ENCODE assay signal across 23 cellular contexts in genomic region chr17:40859536-40859935, GRCh38. TPM values are rescaled to one million over a fixed set of nuclear protein-coding genes. Genes with fewer than 3 reads are reported as not detected.
"Had no signal": no experiment of that assay in that cellular context is flagged by ENCODE, and none has a peak within 500 bp of the region (broad histone marks: within the 10 kb centered on the region; RNA-seq: fewer than 3 reads in every experiment).

No MANE protein-coding gene starts in this region.

- H3K27ac ChIP-seq: esophagus squamous epithelium, foreskin keratinocyte, left lung, parathyroid adenoma had no signal

- H3K4me1 ChIP-seq: parathyroid adenoma had no signal

- H3K4me1 Mint-ChIP-seq: activated CD4-positive, alpha-beta T cell treated with anti-CD3 and anti-CD28 coated beads for 36 hours had no signal

- H2AFZ ChIP-seq: parathyroid adenoma had no signal

- H3K9ac ChIP-seq: parathyroid adenoma had no signal

- H3K9me3 ChIP-seq: esophagus squamous epithelium, left lung had no signal

- H3K4me3 ChIP-seq: esophagus squamous epithelium, left lung had no signal

- ATAC-seq: activated CD4-positive, alpha-beta T cell treated with anti-CD3 and anti-CD28 coated beads for 36 hours; foreskin keratinocyte; left lung; naive thymus-derived CD8-positive, alpha-beta T cell; WTC11 had no signal

- H3K4me3 Mint-ChIP-seq: activated CD4-positive, alpha-beta T cell treated with anti-CD3 and anti-CD28 coated beads for 36 hours; activated naive CD8-positive, alpha-beta T cell treated with anti-CD3 and anti-CD28 coated beads for 36 hours; activated T-helper 1 cell treated with anti-CD3 and anti-CD28 coated beads, Interleukin-12 subunit alpha, Interleukin-12 subunit beta, Interleukin-2, Interleukin-4 antibody, amounts not matched to agents 30 ng/mL and 10 ng/mL and 1 ng/mL, durations not matched to agents 14 hours and 24 hours and 36 hours; dendritic cell treated with granulocyte-macrophage colony-stimulating factor and Interleukin-4, amounts not matched to agents 40 ng/mL and 50 ng/mL, for 4 days; naive thymus-derived CD8-positive, alpha-beta T cell; WTC11 had no signal

- H3K27me3 ChIP-seq: foreskin keratinocyte had no signal

- H3K9me3 Mint-ChIP-seq: activated naive CD8-positive, alpha-beta T cell treated with anti-CD3 and anti-CD28 coated beads for 36 hours; activated T-helper 1 cell treated with anti-CD3 and anti-CD28 coated beads, Interleukin-12 subunit alpha, Interleukin-12 subunit beta, Interleukin-2, Interleukin-4 antibody, amounts not matched to agents 30 ng/mL and 10 ng/mL and 1 ng/mL, durations not matched to agents 14 hours and 24 hours and 36 hours; dendritic cell treated with granulocyte-macrophage colony-stimulating factor and Interleukin-4, amounts not matched to agents 40 ng/mL and 50 ng/mL, for 4 days; naive thymus-derived CD8-positive, alpha-beta T cell had no signal

- H3K36me3 Mint-ChIP-seq: activated naive CD8-positive, alpha-beta T cell treated with anti-CD3 and anti-CD28 coated beads for 36 hours; naive thymus-derived CD8-positive, alpha-beta T cell; WTC11 had no signal

- DNase-seq: activated CD4-positive, alpha-beta T cell treated with anti-CD3 and anti-CD28 coated beads for 36 hours; activated CD4-positive, alpha-beta T cell treated with anti-CD3 and anti-CD28 coated beads, Interleukin-2, amount 50 U/mL, for 48 hours; activated gamma-delta T cell treated with Interleukin-2 at 50 U/mL for 16 hours; activated naive CD8-positive, alpha-beta T cell treated with anti-CD3 and anti-CD28 coated beads for 36 hours; amniotic stem cell; effector CD8-positive, alpha-beta T cell; esophagus squamous epithelium; foreskin keratinocyte; hypothalamus; left lung; mammary epithelial cell; naive thymus-derived CD8-positive, alpha-beta T cell; stimulated activated CD8-positive, alpha-beta memory T cell treated with anti-CD3 and anti-CD28 coated beads, Interleukin-4, amount 100 ng/mL, for 48 hours; stimulated activated naive CD4-positive, alpha-beta T cell; SW 1271 had no signal

- H3K36me3 ChIP-seq: esophagus squamous epithelium, left lung had no signal

- FAIRE-seq: keratinocyte, urothelium cell line had no signal

- H3K27ac Mint-ChIP-seq: activated CD4-positive, alpha-beta T cell treated with anti-CD3 and anti-CD28 coated beads for 36 hours; activated naive CD8-positive, alpha-beta T cell treated with anti-CD3 and anti-CD28 coated beads for 36 hours; activated T-helper 1 cell treated with anti-CD3 and anti-CD28 coated beads, Interleukin-12 subunit alpha, Interleukin-12 subunit beta, Interleukin-2, Interleukin-4 antibody, amounts not matched to agents 30 ng/mL and 10 ng/mL and 1 ng/mL, durations not matched to agents 14 hours and 24 hours and 36 hours; dendritic cell treated with granulocyte-macrophage colony-stimulating factor and Interleukin-4, amounts not matched to agents 40 ng/mL and 50 ng/mL, for 4 days; WTC11 had no signal

RNA-seq across cellular contexts. Expression of gene KRT12, which starts 7.5 kb away (rescaled TPM):
- total RNA-seq: activated CD4-positive, alpha-beta T cell treated with anti-CD3 and anti-CD28 coated beads for 36 hours; activated naive CD8-positive, alpha-beta T cell treated with anti-CD3 and anti-CD28 coated beads for 36 hours; activated T-helper 1 cell treated with anti-CD3 and anti-CD28 coated beads, Interleukin-12 subunit alpha, Interleukin-12 subunit beta, Interleukin-2, Interleukin-4 antibody, amounts not matched to agents 30 ng/mL and 10 ng/mL and 1 ng/mL, durations not matched to agents 14 hours and 24 hours and 36 hours; cerebellum; esophagus squamous epithelium; foreskin keratinocyte; left lung; mammary epithelial cell; naive thymus-derived CD8-positive, alpha-beta T cell; T-helper 2 cell treated with Interferon-gamma antibody and Interleukin-4, amounts not matched to agents 100 ng/mL and 5 ng/mL, for 36 hours; WTC11 had no signal
- polyA plus RNA-seq: foreskin keratinocyte; keratinocyte; mammary epithelial cell; naive thymus-derived CD8-positive, alpha-beta T cell had no signal

RNA-seq across cellular contexts. Expression of gene KRT20, which starts 25.5 kb away (rescaled TPM):
- total RNA-seq: activated CD4-positive, alpha-beta T cell treated with anti-CD3 and anti-CD28 coated beads for 36 hours; activated naive CD8-positive, alpha-beta T cell treated with anti-CD3 and anti-CD28 coated beads for 36 hours; activated T-helper 1 cell treated with anti-CD3 and anti-CD28 coated beads, Interleukin-12 subunit alpha, Interleukin-12 subunit beta, Interleukin-2, Interleukin-4 antibody, amounts not matched to agents 30 ng/mL and 10 ng/mL and 1 ng/mL, durations not matched to agents 14 hours and 24 hours and 36 hours; esophagus squamous epithelium; foreskin keratinocyte; left lung; mammary epithelial cell; naive thymus-derived CD8-positive, alpha-beta T cell; T-helper 2 cell treated with Interferon-gamma antibody and Interleukin-4, amounts not matched to agents 100 ng/mL and 5 ng/mL, for 36 hours had no signal
- polyA plus RNA-seq: foreskin keratinocyte; keratinocyte; mammary epithelial cell; naive thymus-derived CD8-positive, alpha-beta T cell had no signal

RNA-seq across cellular contexts. Expression of gene KRT28, which starts 59.8 kb away (rescaled TPM):
- total RNA-seq: activated CD4-positive, alpha-beta T cell treated with anti-CD3 and anti-CD28 coated beads for 36 hours; activated naive CD8-positive, alpha-beta T cell treated with anti-CD3 and anti-CD28 coated beads for 36 hours; activated T-helper 1 cell treated with anti-CD3 and anti-CD28 coated beads, Interleukin-12 subunit alpha, Interleukin-12 subunit beta, Interleukin-2, Interleukin-4 antibody, amounts not matched to agents 30 ng/mL and 10 ng/mL and 1 ng/mL, durations not matched to agents 14 hours and 24 hours and 36 hours; cerebellum; esophagus squamous epithelium; foreskin keratinocyte; left lung; mammary epithelial cell; naive thymus-derived CD8-positive, alpha-beta T cell; T-helper 2 cell treated with Interferon-gamma antibody and Interleukin-4, amounts not matched to agents 100 ng/mL and 5 ng/mL, for 36 hours; WTC11 had no signal
- polyA plus RNA-seq: foreskin keratinocyte; keratinocyte; mammary epithelial cell; naive thymus-derived CD8-positive, alpha-beta T cell had no signal
